14 cellular contexts compared by ENCODE assay signal in genomic region chr5:141260458-141261237, GRCh38. TPM values are rescaled to one million over a fixed set of nuclear protein-coding genes. Genes with fewer than 3 reads are reported as not detected.
A peak's percentile ranks its signal among the peaks of the same experiment; 100 is the strongest.
DNase-seq lines count a peak whose midpoint lies in the region; ATAC-seq and TF ChIP-seq lines count a peak whose summit lies in the region.
"Had no signal": no experiment of that assay in that cellular context is flagged by ENCODE, and none has a peak within 500 bp of the region (broad histone marks: within the 10 kb centered on the region; RNA-seq: fewer than 3 reads in every experiment).

No MANE protein-coding gene starts in this region.

- H4K5ac ChIP-seq in IMR-90 (ENCODE audit: low read depth, low read length): no peak overlapping the region

- H3K27me3 ChIP-seq in IMR-90 (ENCODE audit: control insufficient read depth, insufficient read depth, low read length): no peaks in the 10 kb centered on the region
- H3K27me3 ChIP-seq: gastrocnemius medialis had no signal

- peak; percentile 57 for DNase-seq in DMS53 (lab: John Stamatoyannopoulos, UW)
- peak; percentile 2 for DNase-seq in IMR-90
- peak; percentile 27 for DNase-seq in amniotic epithelial cell (ENCODE audit: low read depth)
- peak; percentile 12 for DNase-seq in iris pigment epithelial cell (ENCODE audit: low read depth)
- no peak for DNase-seq in kidney glomerular epithelial cell (lab: John Stamatoyannopoulos, UW)
- DNase-seq in activated T-cell treated with anti-CD3 and anti-CD28 coated beads, Interleukin-2, amount 50 U/mL, for 24 hours: no peak
- no peak for DNase-seq in mucosa of descending colon
- no peak for DNase-seq in NCI-H345 (lab: John Stamatoyannopoulos, UW)
- DNase-seq: effector CD4-positive, alpha-beta T cell; gastrocnemius medialis; NCI-H510A treated with DMSO at 0.1 percent for 48 hours; stimulated activated naive B cell treated with anti-CD40 and anti-IgM and Interleukin-4, amounts not matched to agents 10 μg/mL and 1 μg/mL and 100 μg/mL, for 72 hours; T-cell had no signal

- H2AK5ac ChIP-seq in IMR-90 (ENCODE audit: low read depth, low read length): no peak overlapping the region

- H3K36me3 Mint-ChIP-seq in activated T-cell treated with anti-CD3 and anti-CD28 coated beads, Interleukin-2, amount 50 U/mL, for 24 hours (ENCODE audit: low read depth): peaks cover 63% of the 10 kb centered on the region

- no peak overlapping the region for H3K27ac ChIP-seq in IMR-90 (ENCODE audit: insufficient read depth, low read length)
- H3K27ac ChIP-seq: gastrocnemius medialis had no signal

- no peak for TF ChIP-seq CTCF in IMR-90 (conservative IDR thresholded peaks at IDR 0.05; ENCODE audit: low read depth, low read length)
- no peak for TF ChIP-seq CTCF in mucosa of descending colon (IDR thresholded peaks at IDR 0.05)

- no peak overlapping the region for H3K4me3 ChIP-seq in IMR-90 (ENCODE audit: insufficient read depth, low read depth, low read length)
- H3K4me3 ChIP-seq in mucosa of descending colon: no peak overlapping the region

- H2AFZ ChIP-seq in IMR-90 (replicated peaks; ENCODE audit: low read length, poor library complexity): no peak overlapping the region

- H3K9ac ChIP-seq in IMR-90 (ENCODE audit: low read depth, low read length): no peak overlapping the region

- dilution Hi-C loops in IMR-90 (cut with HindIII; ENCODE audit: low sequenced_read_pairs, unreplicated experiment): no loop called here

- H3K4me2 ChIP-seq in IMR-90 (ENCODE audit: low read depth, low read length): no peak overlapping the region

- H3K27ac Mint-ChIP-seq in activated T-cell treated with anti-CD3 and anti-CD28 coated beads, Interleukin-2, amount 50 U/mL, for 24 hours: no peak overlapping the region
- H3K27ac Mint-ChIP-seq: stimulated activated naive B cell treated with anti-CD40 and anti-IgM and Interleukin-4, amounts not matched to agents 10 μg/mL and 1 μg/mL and 100 μg/mL, for 72 hours; T-cell; WTC11 had no signal

- H4K91ac ChIP-seq in IMR-90 (ENCODE audit: insufficient read depth, low read depth, low read length): no peak overlapping the region

- no peak for TF ChIP-seq RAD21 in IMR-90 (IDR thresholded peaks at IDR 0.05; ENCODE audit: low read length)

- H4K8ac ChIP-seq in IMR-90 (ENCODE audit: low read depth in 2 of 2, low read length in 2 of 2): no peak overlapping the region

- ATAC-seq in IMR-90 (ENCODE audit: low read depth) (no peak), mucosa of descending colon (no peak)
- ATAC-seq: gastrocnemius medialis; stimulated activated naive B cell treated with anti-CD40 and anti-IgM and Interleukin-4, amounts not matched to agents 10 μg/mL and 1 μg/mL and 100 μg/mL, for 72 hours; T-cell; WTC11 had no signal

- H3K9me1 ChIP-seq in IMR-90 (ENCODE audit: insufficient read depth, low read length): no peaks in the 10 kb centered on the region

- H2AK9ac ChIP-seq in IMR-90 (replicated peaks; ENCODE audit: low read depth, low read length, poor library complexity): no peak overlapping the region

- H3K4me1 Mint-ChIP-seq in activated T-cell treated with anti-CD3 and anti-CD28 coated beads, Interleukin-2, amount 50 U/mL, for 24 hours (ENCODE audit: low read depth): no peaks in the 10 kb centered on the region
- H3K4me1 Mint-ChIP-seq: stimulated activated naive B cell treated with anti-CD40 and anti-IgM and Interleukin-4, amounts not matched to agents 10 μg/mL and 1 μg/mL and 100 μg/mL, for 72 hours; T-cell; WTC11 had no signal

- H3K79me1 ChIP-seq in IMR-90 (ENCODE audit: low read depth in 1 of 2, low read length in 2 of 2): no peaks in the 10 kb centered on the region

- H3K23ac ChIP-seq in IMR-90 (ENCODE audit: low read depth, low read length): no peak overlapping the region

- H2BK5ac ChIP-seq in IMR-90 (ENCODE audit: low read depth, low read length, poor library complexity, severe bottlenecking): no peak overlapping the region

- intact Hi-C loops in IMR-90 (cut with micrococcal nuclease): no loop called here
- intact Hi-C loops in mucosa of descending colon (cut with DNase I, micrococcal nuclease): no loop called here

- H3K4me1 ChIP-seq in IMR-90 (ENCODE audit: control insufficient read depth, insufficient read depth, low read length) (no peaks in the 10 kb centered on the region), mucosa of descending colon (ENCODE audit: low read depth) (no peaks in the 10 kb centered on the region)
- H3K4me1 ChIP-seq: gastrocnemius medialis had no signal

- H3K9me3 Mint-ChIP-seq in activated T-cell treated with anti-CD3 and anti-CD28 coated beads, Interleukin-2, amount 50 U/mL, for 24 hours: peaks cover 59% of the 10 kb centered on the region

- H3K14ac ChIP-seq in IMR-90 (replicated peaks; ENCODE audit: low read depth, low read length): no peak overlapping the region

- no peak overlapping the region for H2BK120ac ChIP-seq in IMR-90 (ENCODE audit: low read depth, low read length)

- no peaks in the 10 kb centered on the region for H4K20me1 ChIP-seq in IMR-90 (ENCODE audit: insufficient read depth, low read length)

- H3K4me3 Mint-ChIP-seq in activated T-cell treated with anti-CD3 and anti-CD28 coated beads, Interleukin-2, amount 50 U/mL, for 24 hours: no peak overlapping the region
- H3K4me3 Mint-ChIP-seq: stimulated activated naive B cell treated with anti-CD40 and anti-IgM and Interleukin-4, amounts not matched to agents 10 μg/mL and 1 μg/mL and 100 μg/mL, for 72 hours; T-cell; WTC11 had no signal

- peaks cover 44% of the 10 kb centered on the region for H3K9me3 ChIP-seq in IMR-90 (ENCODE audit: control insufficient read depth, insufficient read depth, low read length)
- peaks cover 100% of the 10 kb centered on the region for H3K9me3 ChIP-seq in mucosa of descending colon

- no peaks in the 10 kb centered on the region for H3K27me3 Mint-ChIP-seq in activated T-cell treated with anti-CD3 and anti-CD28 coated beads, Interleukin-2, amount 50 U/mL, for 24 hours
- H3K27me3 Mint-ChIP-seq: stimulated activated naive B cell treated with anti-CD40 and anti-IgM and Interleukin-4, amounts not matched to agents 10 μg/mL and 1 μg/mL and 100 μg/mL, for 72 hours had no signal

- no peak overlapping the region for H3K4ac ChIP-seq in IMR-90 (ENCODE audit: low read depth, low read length)

- BruUV-seq in IMR-90 (replicated peaks; lab: Mats Ljungman, UMichigan): no TSS peak

- POLR2A ChIA-PET in IMR-90 (lab: Charles Lee; ENCODE audit: unreplicated experiment): no interaction called here

- no peak overlapping the region for H3K56ac ChIP-seq in IMR-90 (ENCODE audit: extremely low read depth, insufficient read depth, low read length)

- in situ Hi-C loops in IMR-90 (cut with MboI; ENCODE audit: low sequenced_read_pairs): no loop called here

- CTCF ChIA-PET in IMR-90 (lab: Yijun Ruan, JAX): no interaction called here

- H2BK15ac ChIP-seq in IMR-90 (ENCODE audit: low read depth, low read length): no peak overlapping the region

- TF ChIP-seq POLR2A in IMR-90 (IDR thresholded peaks at IDR 0.05; ENCODE audit: low read depth, low read length): no peak

- no peaks in the 10 kb centered on the region for H3K36me3 ChIP-seq in IMR-90 (ENCODE audit: control insufficient read depth, insufficient read depth, low read length)
- H3K36me3 ChIP-seq in mucosa of descending colon (ENCODE audit: low read depth): no peaks in the 10 kb centered on the region

- no peak overlapping the region for H2BK20ac ChIP-seq in IMR-90 (ENCODE audit: low read depth, low read length)

- no CpG with 5 or more reads among the region's 5 CpGs for WGBS in IMR-90 (ENCODE audit: extremely low coverage in 2 of 2, insufficient read length in 1 of 2), 2 experiments

- no peak overlapping the region for H3K18ac ChIP-seq in IMR-90 (ENCODE audit: low read depth, low read length)

TF ChIP-seq in IMR-90, 13 proteins besides CTCF, POLR2A, EP300 and RAD21 (continues in another document):
- TF ChIP-seq MXI1 (IDR thresholded peaks at IDR 0.05; ENCODE audit: borderline replicate concordance, low read depth, low read length): no peak
- no peak for TF ChIP-seq MAFK (IDR thresholded peaks at IDR 0.05; ENCODE audit: low read depth, low read length)
- TF ChIP-seq SMC3 (IDR thresholded peaks at IDR 0.05; ENCODE audit: low read depth, low read length): no peak
- TF ChIP-seq USF2 (IDR thresholded peaks at IDR 0.05; ENCODE audit: low read depth, low read length): no peak

RNA-seq across cellular contexts. Expression of gene PCDHB15, which starts 15.5 kb away (rescaled TPM):
- 0.18 and 0.28 TPM in 2 replicates for total RNA-seq in IMR-90 (2012; rRNA removed)
- 0.14 and 0.17 TPM in 2 replicates for polyA plus RNA-seq in IMR-90 (2012; rRNA removed)
- polyA plus RNA-seq in IMR-90 (2012; cell fraction: cytosol; rRNA removed): 0.19 and 0.23 TPM in 2 replicates
- 0.67 and 0.84 TPM in 2 replicates for polyA plus RNA-seq in IMR-90 (2012; cell fraction: nucleus; rRNA removed; ENCODE audit: low replicate concordance)
- 1 to 10 TPM in 2 of 3 donors, under 1 TPM in 1; 0.69 to 4.3 (median 1.2) TPM for total RNA-seq in mucosa of descending colon

RNA-seq across cellular contexts. Expression of gene PCDHB14, which starts 37.5 kb away (rescaled TPM):
- total RNA-seq in IMR-90 (2012; rRNA removed) (0.18 and 0.28 TPM in 2 replicates), mucosa of descending colon (1 to 10 TPM in 2 of 3 donors, under 1 TPM in 1; 0.98 to 6.1 (median 2.0) TPM)
- 0.36 and 0.39 TPM in 2 replicates for polyA plus RNA-seq in IMR-90 (2012; rRNA removed)
- 0.38 and 0.63 TPM in 2 replicates for polyA plus RNA-seq in IMR-90 (2012; cell fraction: cytosol; rRNA removed)
- 0.96 and 1.2 TPM in 2 replicates for polyA plus RNA-seq in IMR-90 (2012; cell fraction: nucleus; rRNA removed; ENCODE audit: low replicate concordance)

RNA-seq across cellular contexts. Expression of gene SLC25A2, which starts 43.2 kb away (rescaled TPM):
- 0.28 TPM in 1 of 2 replicates, not detected in the other for total RNA-seq in IMR-90 (2012; rRNA removed)
- polyA plus RNA-seq in IMR-90 (2012; rRNA removed): not detected in 2 replicates
- polyA plus RNA-seq in IMR-90 (2012; cell fraction: cytosol; rRNA removed): not detected in 2 replicates
- 0.07 and 0.18 TPM in 2 replicates for polyA plus RNA-seq in IMR-90 (2012; cell fraction: nucleus; rRNA removed; ENCODE audit: low replicate concordance)
- total RNA-seq in mucosa of descending colon: 1 to 10 TPM; 1.2 to 1.7 (median 1.5) TPM

RNA-seq across cellular contexts. Expression of gene PCDHB13, which starts 46.9 kb away (rescaled TPM):
- total RNA-seq in IMR-90 (2012; rRNA removed) (0.18 and 0.28 TPM in 2 replicates), mucosa of descending colon (1 to 10 TPM; 1.2 to 4.3 (median 1.9) TPM)
- 0.26 and 0.27 TPM in 2 replicates for polyA plus RNA-seq in IMR-90 (2012; rRNA removed)
- polyA plus RNA-seq in IMR-90 (2012; cell fraction: cytosol; rRNA removed): 0.15 and 0.26 TPM in 2 replicates
- 0.30 and 0.32 TPM in 2 replicates for polyA plus RNA-seq in IMR-90 (2012; cell fraction: nucleus; rRNA removed; ENCODE audit: low replicate concordance)

RNA-seq across cellular contexts. Expression of gene PCDHB12, which starts 52.1 kb away (rescaled TPM):
- total RNA-seq in IMR-90 (2012; rRNA removed) (under 0.01 and 0.18 TPM in 2 replicates), mucosa of descending colon (1 to 10 TPM in 1 of 3 donors, under 1 TPM in 2; 0.52 to 3.9 (median 0.67) TPM)
- 0.09 and 0.13 TPM in 2 replicates for polyA plus RNA-seq in IMR-90 (2012; rRNA removed)
- 0.03 and 0.16 TPM in 2 replicates for polyA plus RNA-seq in IMR-90 (2012; cell fraction: cytosol; rRNA removed)
- 0.13 and 0.18 TPM in 2 replicates for polyA plus RNA-seq in IMR-90 (2012; cell fraction: nucleus; rRNA removed; ENCODE audit: low replicate concordance)
- total RNA-seq: T-cell had no signal

Comparison
In these comparisons a context has a peak if more than half of its experiments do, and no peak if none do; other contexts are left out.
1. DNase-seq: peak in DMS53 (single experiment), IMR-90 (single experiment), amniotic epithelial cell (single experiment) and iris pigment epithelial cell (single experiment); none in kidney glomerular epithelial cell (single experiment), activated T-cell treated with anti-CD3 and anti-CD28 coated beads, Interleukin-2, amount 50 U/mL, for 24 hours (single experiment), mucosa of descending colon (0 of 3) and NCI-H345 (single experiment).